ENCODE assay signal across 1 cellular context in genomic region chr12:45727301-45727993, GRCh38.
A peak's percentile ranks its signal among the peaks of the same experiment; 100 is the strongest.
TF ChIP-seq lines count a peak whose summit lies in the region.

No MANE protein-coding gene starts in this region.

TF ChIP-seq in HepG2, 621 proteins besides CTCF, POLR2A, EP300 and RAD21 (continued from another document and continues in another):
- TF ChIP-seq ZMAT5 (CRISPR knock-in tag; IDR thresholded peaks at IDR 0.05; ENCODE audit: borderline replicate concordance, low read depth) (no peak), FOXP1 (IDR thresholded peaks at IDR 0.05) (no peak), FOXP1 (CRISPR knock-in tag; IDR thresholded peaks at IDR 0.05) (no peak; the same call in none of the 2 replicates), ZSCAN31 (CRISPR knock-in tag; IDR thresholded peaks at IDR 0.05; ENCODE audit: low read depth) (no peak), SCMH1 (CRISPR knock-in tag; IDR thresholded peaks at IDR 0.05; ENCODE audit: borderline replicate concordance) (no peak), SP4 (CRISPR knock-in tag; IDR thresholded peaks at IDR 0.05) (peak; percentile 53; the same call in 1 of the 2 replicates), ZNF660 (CRISPR knock-in tag; IDR thresholded peaks at IDR 0.05; ENCODE audit: borderline replicate concordance, low read depth) (no peak), KIAA2018 (CRISPR knock-in tag; IDR thresholded peaks at IDR 0.05; ENCODE audit: borderline replicate concordance) (no peak), ZNF614 (CRISPR knock-in tag; IDR thresholded peaks at IDR 0.05; ENCODE audit: borderline replicate concordance) (peak; percentile 36; the same call in 1 of the 2 replicates), POLR2G (IDR thresholded peaks at IDR 0.05; ENCODE audit: low read depth, low read length) (peak; percentile 92), ZNF329 (CRISPR knock-in tag; IDR thresholded peaks at IDR 0.05; ENCODE audit: low read depth) (no peak), BORCS8-MEF2B (CRISPR knock-in tag; IDR thresholded peaks at IDR 0.05) (0 out of 2 replicates have a peak, but pooled peaks have one; percentile 29), POGK (CRISPR knock-in tag; conservative IDR thresholded peaks at IDR 0.05) (peak; percentile 88; the same call in 1 of the 2 replicates), MEIS1 (CRISPR knock-in tag; IDR thresholded peaks at IDR 0.05; ENCODE audit: borderline replicate concordance) (no peak; the same call in 1 of the 2 replicates), ZSCAN29 (CRISPR knock-in tag; conservative IDR thresholded peaks at IDR 0.05) (no peak), NR2C2 (CRISPR knock-in tag; IDR thresholded peaks at IDR 0.05; ENCODE audit: borderline replicate concordance) (peak; percentile 69; the same call in 1 of the 2 replicates), DMAP1 (CRISPR knock-in tag; IDR thresholded peaks at IDR 0.05) (peak; percentile 90), ZNF775 (CRISPR knock-in tag; IDR thresholded peaks at IDR 0.05; ENCODE audit: borderline replicate concordance) (no peak), NFKB2 (CRISPR knock-in tag; IDR thresholded peaks at IDR 0.05; ENCODE audit: borderline replicate concordance) (no peak; the same call in 1 of the 2 replicates), AGO2 (optimal IDR thresholded peaks at IDR 0.05; ENCODE audit: low read depth, low read length) (peak; percentile 61), PREB (CRISPR knock-in tag; IDR thresholded peaks at IDR 0.05) (no peak), NFRKB (IDR thresholded peaks at IDR 0.05) (peak; percentile 83), MTA1 (CRISPR knock-in tag; IDR thresholded peaks at IDR 0.05; ENCODE audit: borderline replicate concordance) (no peak), GTF3A (CRISPR knock-in tag; conservative IDR thresholded peaks at IDR 0.05) (no peak), JUN (CRISPR knock-in tag; IDR thresholded peaks at IDR 0.05) (no peak), NR0B2 (CRISPR knock-in tag; IDR thresholded peaks at IDR 0.05) (peak; percentile 70), ETS1 (CRISPR knock-in tag; IDR thresholded peaks at IDR 0.05) (no peak), PTBP1 (IDR thresholded peaks at IDR 0.05; ENCODE audit: low read depth, low read length, poor library complexity, severe bottlenecking) (peak; percentile 85), RARA (CRISPR knock-in tag; IDR thresholded peaks at IDR 0.05) (peak; percentile 82), ZNF510 (CRISPR knock-in tag; IDR thresholded peaks at IDR 0.05; ENCODE audit: low read depth) (no peak), GPN1 (CRISPR knock-in tag; IDR thresholded peaks at IDR 0.05; ENCODE audit: borderline replicate concordance) (no peak), SUZ12 (IDR thresholded peaks at IDR 0.05; ENCODE audit: low read depth, low read length) (no peak), SSRP1 (CRISPR knock-in tag; IDR thresholded peaks at IDR 0.05) (no peak), MZF1 (CRISPR knock-in tag; IDR thresholded peaks at IDR 0.05; ENCODE audit: borderline replicate concordance) (no peak), CEBPZ (IDR thresholded peaks at IDR 0.05; ENCODE audit: low read length) (no peak), NFYB (CRISPR knock-in tag; IDR thresholded peaks at IDR 0.05) (no peak), GATAD1 (CRISPR knock-in tag; IDR thresholded peaks at IDR 0.05) (peak; percentile 58), TCF7L2 (IDR thresholded peaks at IDR 0.05; ENCODE audit: low read depth, low read length) (no peak), ARNT2 (CRISPR knock-in tag; IDR thresholded peaks at IDR 0.05; ENCODE audit: low read depth) (no peak; the same call in 1 of the 2 replicates), ATRX (CRISPR knock-in tag; IDR thresholded peaks at IDR 0.05; ENCODE audit: borderline replicate concordance) (no peak), NFKBIZ (CRISPR knock-in tag; IDR thresholded peaks at IDR 0.05) (0 out of 2 replicates have a peak, but pooled peaks have one; percentile 71), ZFP1 (CRISPR knock-in tag; IDR thresholded peaks at IDR 0.05) (no peak), KLF11 (CRISPR knock-in tag; IDR thresholded peaks at IDR 0.05) (no peak), YY1 (IDR thresholded peaks at IDR 0.05; ENCODE audit: insufficient read depth, insufficient replicate concordance, low read depth, low read length) (peak; percentile 99), ZNF704 (CRISPR knock-in tag; IDR thresholded peaks at IDR 0.05; ENCODE audit: borderline replicate concordance) (peak; percentile 74; the same call in 1 of the 2 replicates), HNRNPH1 (optimal IDR thresholded peaks at IDR 0.05; ENCODE audit: low read depth, low read length) (peak; percentile 36), HNRNPUL1 (IDR thresholded peaks at IDR 0.05; ENCODE audit: low read depth, low read length) (no peak)
